In the genomic region with DNA sequence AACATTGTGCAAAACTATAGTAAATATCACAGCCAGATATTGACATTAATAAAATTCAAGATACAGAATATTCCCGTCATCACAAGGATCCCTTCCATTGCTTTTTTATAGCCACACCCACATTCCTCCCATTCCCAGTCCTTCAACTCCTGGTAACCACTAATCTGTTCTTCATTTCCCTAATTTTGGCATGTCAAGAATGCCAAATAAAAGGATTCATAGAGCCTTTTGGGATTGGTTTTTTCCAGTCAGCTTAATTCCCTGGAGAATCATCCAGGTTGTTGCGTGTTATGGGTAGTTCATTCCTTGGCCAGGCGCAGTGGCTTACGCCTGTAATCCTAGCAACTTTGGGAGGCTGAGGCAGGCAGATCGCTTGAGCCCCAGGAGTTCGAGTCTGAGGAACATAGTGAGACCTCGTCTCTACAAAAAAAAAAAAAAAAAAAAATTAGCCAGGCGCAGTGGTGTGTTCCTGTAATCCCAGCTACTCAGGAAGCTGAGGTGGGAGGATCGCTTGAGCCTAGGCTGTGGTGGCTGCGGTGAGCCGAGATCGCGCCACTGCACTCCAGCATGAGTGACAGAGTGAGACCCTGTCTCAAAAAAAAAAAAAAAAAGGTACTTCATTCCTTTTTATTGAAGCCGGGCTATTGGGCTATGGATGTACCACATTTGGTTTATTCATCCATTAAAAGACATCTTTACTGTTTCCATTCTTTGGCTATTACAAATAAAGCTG, we compare ENCODE assay signal across 10 cellular contexts. TPM values are rescaled to one million over a fixed set of nuclear protein-coding genes. Genes with fewer than 3 reads are reported as not detected.
DNase-seq lines count a peak whose midpoint lies in the region; ATAC-seq, FAIRE-seq and TF ChIP-seq lines count a peak whose summit lies in the region.
"Had no signal": no experiment of that assay in that cellular context is flagged by ENCODE, and none has a peak within 500 bp of the region (broad histone marks: within the 10 kb centered on the region; RNA-seq: fewer than 3 reads in every experiment).

No MANE protein-coding gene starts in this region.

- CTCF ChIA-PET in CD8-positive, alpha-beta T cell (lab: Charles Lee), result interaction anchor here (1.0 to 1.1 kb wide), 2 partner anchors 43 to 75 kb away, joined by 3 read pairs; no protein-coding TSS in a partner anchor
- CTCF ChIA-PET in IMR-90 (lab: Yijun Ruan, JAX), result no interaction called here

- peaks cover 13% of the 10 kb centered on the region for H3K36me3 Mint-ChIP-seq in CD8-positive, alpha-beta T cell
- peaks cover 4% of the 10 kb centered on the region for H3K36me3 Mint-ChIP-seq in activated naive CD8-positive, alpha-beta T cell treated with anti-CD3 and anti-CD28 coated beads, Interleukin-2, amount 10 ng/mL, durations not matched to agents 7 days and 5 days
- no peaks in the 10 kb centered on the region for H3K36me3 Mint-ChIP-seq in naive B cell

- H4K20me1 ChIP-seq in IMR-90 (ENCODE audit: insufficient read depth, low read length), result 0 out of 2 replicates have a peak, but pooled peaks cover 4% of the 10 kb centered on the region

- 100% methylated on average over 8 of the region's 14 CpGs; no CpG with 5 or more reads in 1 of the 2 experiments for WGBS in IMR-90 (ENCODE audit: extremely low coverage in 2 of 2, insufficient read length in 1 of 2), 2 experiments
- WGBS in right cardiac atrium, result 81% methylated on average over 14 of the region's 14 CpGs
- WGBS in adrenal gland, 4 donors, result 85 to 88% (median 87%) methylated on average over 14 of the region's 14 CpGs

- DNase-seq in CD8-positive, alpha-beta T cell, result peak in 1 of 7 experiments; percentile 34
- DNase-seq in IMR-90, result no peak
- peak; percentile 44 for DNase-seq in activated naive CD8-positive, alpha-beta T cell treated with anti-CD3 and anti-CD28 coated beads, Interleukin-2, amount 10 ng/mL, durations not matched to agents 7 days and 5 days
- no peak for DNase-seq in naive B cell
- no peak for DNase-seq in right cardiac atrium
- no peak for DNase-seq in SHP77 (lab: John Stamatoyannopoulos, UW)
- DNase-seq in adrenal gland, result no peak
- no peak for DNase-seq in GM12892 (ENCODE audit: insufficient read length)
- DNase-seq: stimulated activated CD8-positive, alpha-beta memory T cell treated with anti-CD3 and anti-CD28 coated beads, Interleukin-4, amount 100 ng/mL, for 48 hours had no signal

- no peak overlapping the region for H3K4ac ChIP-seq in IMR-90 (ENCODE audit: low read depth, low read length)

- no TSS peak for BruUV-seq in IMR-90 (replicated peaks; lab: Mats Ljungman, UMichigan)

- H3K4me3 Mint-ChIP-seq in CD8-positive, alpha-beta T cell, result peak overlapping the region; percentile 15
- H3K4me3 Mint-ChIP-seq in activated naive CD8-positive, alpha-beta T cell treated with anti-CD3 and anti-CD28 coated beads, Interleukin-2, amount 10 ng/mL, durations not matched to agents 7 days and 5 days, result peak overlapping the region; percentile 59
- peak overlapping the region in 5 of 8 donors; percentile 25 to 83 (median 69) for H3K4me3 Mint-ChIP-seq in naive B cell

- dilution Hi-C loops in IMR-90 (cut with HindIII; ENCODE audit: low sequenced_read_pairs, unreplicated experiment), result no loop called here

- peak overlapping the region; percentile 56; the same call in 1 of the 2 replicates for H2AK5ac ChIP-seq in IMR-90 (ENCODE audit: low read depth, low read length)

- H3K27me3 ChIP-seq in CD8-positive, alpha-beta T cell (ENCODE audit: insufficient read depth, low read length), result no peaks in the 10 kb centered on the region
- no peaks in the 10 kb centered on the region for H3K27me3 ChIP-seq in IMR-90 (ENCODE audit: control insufficient read depth, insufficient read depth, low read length)
- no peaks in the 10 kb centered on the region for H3K27me3 ChIP-seq in right cardiac atrium (ENCODE audit: control insufficient read depth, insufficient read depth)
- no peaks in the 10 kb centered on the region for H3K27me3 ChIP-seq in adrenal gland

- no peak overlapping the region for H3K27ac ChIP-seq in CD8-positive, alpha-beta T cell (ENCODE audit: low read depth, low read length)
- H3K27ac ChIP-seq in IMR-90 (ENCODE audit: insufficient read depth, low read length) (no peak overlapping the region), right cardiac atrium (ENCODE audit: low read length) (no peak overlapping the region), adrenal gland (no peak overlapping the region)
- H3K27ac ChIP-seq: prostate gland had no signal

- TF ChIP-seq POLR2A in IMR-90 (IDR thresholded peaks at IDR 0.05; ENCODE audit: low read depth, low read length), result no peak
- TF ChIP-seq POLR2A in adrenal gland (IDR thresholded peaks at IDR 0.05), result no peak
- TF ChIP-seq POLR2A in GM12892 (IDR thresholded peaks at IDR 0.05; ENCODE audit: low read depth, low read length), result no peak

- FAIRE-seq in GM12892 (lab: Jason Lieb, UNC), result no peak

- no peak overlapping the region for H2BK20ac ChIP-seq in IMR-90 (ENCODE audit: low read depth, low read length)

- H3K4me1 Mint-ChIP-seq in CD8-positive, alpha-beta T cell (ENCODE audit: low read depth), result peaks cover 42% of the 10 kb centered on the region
- peaks cover 36% of the 10 kb centered on the region for H3K4me1 Mint-ChIP-seq in activated naive CD8-positive, alpha-beta T cell treated with anti-CD3 and anti-CD28 coated beads, Interleukin-2, amount 10 ng/mL, durations not matched to agents 7 days and 5 days
- peaks cover 12 to 54% (median 47%) of the 10 kb centered on the region in 3 donors for H3K4me1 Mint-ChIP-seq in naive B cell

- H2BK5ac ChIP-seq in IMR-90 (ENCODE audit: low read depth, low read length, poor library complexity, severe bottlenecking), result no peak overlapping the region

- peak overlapping the region; percentile 33; the same call in 1 of the 2 replicates for H3K23ac ChIP-seq in IMR-90 (ENCODE audit: low read depth, low read length)

- H3K18ac ChIP-seq in IMR-90 (ENCODE audit: low read depth, low read length), result no peak overlapping the region

- no peak overlapping the region for H2AFZ ChIP-seq in IMR-90 (replicated peaks; ENCODE audit: low read length, poor library complexity)

- no peak for ATAC-seq in CD8-positive, alpha-beta T cell
- ATAC-seq in IMR-90 (ENCODE audit: low read depth), result no peak
- no peak for ATAC-seq in activated naive CD8-positive, alpha-beta T cell treated with anti-CD3 and anti-CD28 coated beads, Interleukin-2, amount 10 ng/mL, durations not matched to agents 7 days and 5 days (ENCODE audit: low read depth)
- no peak for ATAC-seq in naive B cell (ENCODE audit: low read depth in 2 of 2)
- no peak for ATAC-seq in right cardiac atrium

- H3K36me3 ChIP-seq in CD8-positive, alpha-beta T cell (ENCODE audit: insufficient read depth, low read length), result no peaks in the 10 kb centered on the region
- H3K36me3 ChIP-seq in IMR-90 (ENCODE audit: control insufficient read depth, insufficient read depth, low read length), result no peaks in the 10 kb centered on the region
- H3K36me3 ChIP-seq in adrenal gland (replicated peaks in 1 of 2), result no peaks in the 10 kb centered on the region
- H3K36me3 ChIP-seq: prostate gland had no signal

- no peak overlapping the region for H2BK120ac ChIP-seq in IMR-90 (ENCODE audit: low read depth, low read length)

- TF ChIP-seq RAD21 in IMR-90 (IDR thresholded peaks at IDR 0.05; ENCODE audit: low read length), result no peak

- no peak overlapping the region for H3K56ac ChIP-seq in IMR-90 (ENCODE audit: extremely low read depth, insufficient read depth, low read length)

- TF ChIP-seq CTCF in CD8-positive, alpha-beta T cell (IDR thresholded peaks at IDR 0.05), result no peak
- TF ChIP-seq CTCF in IMR-90 (conservative IDR thresholded peaks at IDR 0.05; ENCODE audit: low read depth, low read length) (no peak), adrenal gland (IDR thresholded peaks at IDR 0.05) (no peak)

- H3K14ac ChIP-seq in IMR-90 (replicated peaks; ENCODE audit: low read depth, low read length), result no peak overlapping the region

- no peaks in the 10 kb centered on the region for H3K9me3 Mint-ChIP-seq in CD8-positive, alpha-beta T cell
- H3K9me3 Mint-ChIP-seq in activated naive CD8-positive, alpha-beta T cell treated with anti-CD3 and anti-CD28 coated beads, Interleukin-2, amount 10 ng/mL, durations not matched to agents 7 days and 5 days, result no peaks in the 10 kb centered on the region
- peaks cover 0 to 2% (median 0%) of the 10 kb centered on the region in 7 donors for H3K9me3 Mint-ChIP-seq in naive B cell

- peaks cover 10 to 35% of the 10 kb centered on the region in 2 experiments; a peak in 3 of 4 replicates for H3K79me1 ChIP-seq in IMR-90 (ENCODE audit: low read depth in 1 of 2, low read length in 2 of 2)

- no peak overlapping the region for H3K4me2 ChIP-seq in IMR-90 (ENCODE audit: low read depth, low read length)

- POLR2A ChIA-PET in CD8-positive, alpha-beta T cell (lab: Charles Lee), result interaction anchor here (0.6 to 1.6 kb wide), 2 partner anchors 29 to 31 kb away, joined by 3 to 4 read pairs; no protein-coding TSS in a partner anchor
- POLR2A ChIA-PET in IMR-90 (lab: Charles Lee; ENCODE audit: unreplicated experiment), result no interaction called here
- POLR2A ChIA-PET in activated naive CD8-positive, alpha-beta T cell treated with anti-CD3 and anti-CD28 coated beads, Interleukin-2, amount 10 ng/mL, durations not matched to agents 7 days and 5 days (lab: Charles Lee), result interaction anchor here (0.7 to 5.4 kb wide), 2 partner anchors 30 to 408 kb away, joined by 3 to 104 read pairs; no protein-coding TSS in a partner anchor

- no peak overlapping the region for H2BK15ac ChIP-seq in IMR-90 (ENCODE audit: low read depth, low read length)

- H3K27ac Mint-ChIP-seq in CD8-positive, alpha-beta T cell, result peak overlapping the region; percentile 57
- peak overlapping the region; percentile 42 for H3K27ac Mint-ChIP-seq in activated naive CD8-positive, alpha-beta T cell treated with anti-CD3 and anti-CD28 coated beads, Interleukin-2, amount 10 ng/mL, durations not matched to agents 7 days and 5 days
- H3K27ac Mint-ChIP-seq in naive B cell, result peak overlapping the region in 3 of 6 donors; percentile 65 to 83 (median 78)

- intact Hi-C loops in CD8-positive, alpha-beta T cell (cut with DNase I, micrococcal nuclease), result no loop called here
- intact Hi-C loops in IMR-90 (cut with micrococcal nuclease), result loop anchor here (5.0 kb wide), 1 partner anchor 238 kb away; the partner anchor contains the start of gene H2AZ2
- intact Hi-C loops in right cardiac atrium (cut with DNase I), result no loop called here
- intact Hi-C loops in adrenal gland (cut with DNase I), result no loop called here

- peaks cover 30% of the 10 kb centered on the region for H3K4me1 ChIP-seq in CD8-positive, alpha-beta T cell (ENCODE audit: insufficient read depth, low read length)
- no peaks in the 10 kb centered on the region for H3K4me1 ChIP-seq in IMR-90 (ENCODE audit: control insufficient read depth, insufficient read depth, low read length)
- H3K4me1 ChIP-seq in right cardiac atrium (ENCODE audit: control insufficient read depth, insufficient read depth, low read length), result no peaks in the 10 kb centered on the region
- peaks cover 7 to 18% of the 10 kb centered on the region in 2 donors for H3K4me1 ChIP-seq in adrenal gland (replicated peaks in 1 of 2)
- H3K4me1 ChIP-seq: prostate gland had no signal

- no peak overlapping the region for H3K9ac ChIP-seq in IMR-90 (ENCODE audit: low read depth, low read length)

- H3K9me1 ChIP-seq in IMR-90 (ENCODE audit: insufficient read depth, low read length), result no peaks in the 10 kb centered on the region; the same call in 1 of the 2 replicates

- no peak overlapping the region for H4K91ac ChIP-seq in IMR-90 (ENCODE audit: insufficient read depth, low read depth, low read length)

- H3K9me3 ChIP-seq in CD8-positive, alpha-beta T cell (ENCODE audit: low read length), result no peaks in the 10 kb centered on the region
- H3K9me3 ChIP-seq in IMR-90 (ENCODE audit: control insufficient read depth, insufficient read depth, low read length) (no peaks in the 10 kb centered on the region), right cardiac atrium (ENCODE audit: control insufficient read depth, low read length) (no peaks in the 10 kb centered on the region), adrenal gland (replicated peaks in 1 of 3) (no peaks in the 10 kb centered on the region)
- H3K9me3 ChIP-seq: prostate gland had no signal

- in situ Hi-C loops in IMR-90 (cut with MboI; ENCODE audit: low sequenced_read_pairs), result no loop called here

- H3K4me3 ChIP-seq in CD8-positive, alpha-beta T cell (ENCODE audit: low read depth, low read length), result no peak overlapping the region
- H3K4me3 ChIP-seq in IMR-90 (ENCODE audit: insufficient read depth, low read depth, low read length) (no peak overlapping the region), right cardiac atrium (ENCODE audit: low read length) (no peak overlapping the region), adrenal gland (no peak overlapping the region)
- H3K4me3 ChIP-seq: prostate gland had no signal

- no peaks in the 10 kb centered on the region for H3K27me3 Mint-ChIP-seq in CD8-positive, alpha-beta T cell (ENCODE audit: low read depth)
- peaks cover 6% of the 10 kb centered on the region for H3K27me3 Mint-ChIP-seq in activated naive CD8-positive, alpha-beta T cell treated with anti-CD3 and anti-CD28 coated beads, Interleukin-2, amount 10 ng/mL, durations not matched to agents 7 days and 5 days
- peaks cover 0 to 2% (median 0%) of the 10 kb centered on the region in 3 donors for H3K27me3 Mint-ChIP-seq in naive B cell

- H4K8ac ChIP-seq in IMR-90 (ENCODE audit: low read depth in 2 of 2, low read length in 2 of 2), result no peak overlapping the region

- H2AK9ac ChIP-seq in IMR-90 (replicated peaks; ENCODE audit: low read depth, low read length, poor library complexity), result no peak overlapping the region

- H4K5ac ChIP-seq in IMR-90 (ENCODE audit: low read depth, low read length), result no peak overlapping the region

RNA-seq across cellular contexts. Expression of gene OGDH, which starts 2.7 kb away (rescaled TPM):
- total RNA-seq in CD8-positive, alpha-beta T cell, result 10 to 100 TPM; 36.8 to 39.6 TPM
- 52.8 and 56.5 TPM in 2 replicates for total RNA-seq in IMR-90 (2012; rRNA removed)
- polyA plus RNA-seq in IMR-90 (2012; rRNA removed), result 47.4 and 47.5 TPM in 2 replicates
- 34.5 and 44.6 TPM in 2 replicates for polyA plus RNA-seq in IMR-90 (2012; cell fraction: cytosol; rRNA removed)
- 38.0 and 54.5 TPM in 2 replicates for polyA plus RNA-seq in IMR-90 (2012; cell fraction: nucleus; rRNA removed; ENCODE audit: low replicate concordance)
- total RNA-seq in activated naive CD8-positive, alpha-beta T cell treated with anti-CD3 and anti-CD28 coated beads, Interleukin-2, amount 10 ng/mL, durations not matched to agents 7 days and 5 days, result 100 to 1,000 TPM in 1 of 2 experiments, 10 to 100 TPM in 1; 99.6 to 103 TPM
- polyA plus RNA-seq in naive B cell (ENCODE audit: low read depth in 6 of 6), result 10 to 100 TPM in 5 of 6 donors, 1 to 10 TPM in 1; 9.5 to 21.6 (median 20.1) TPM
- total RNA-seq in right cardiac atrium, result 100 to 1,000 TPM; 347 to 406 (median 380) TPM
- polyA plus RNA-seq in right cardiac atrium, result 168 TPM
- total RNA-seq in adrenal gland, result 100 to 1,000 TPM; 128 to 284 (median 151) TPM
- 100 to 1,000 TPM in 1 of 3 donors, 10 to 100 TPM in 2; 46.0 to 148 (median 59.8) TPM for polyA plus RNA-seq in adrenal gland
- 37.3 TPM for polyA plus RNA-seq in GM12892 (2012; ENCODE audit: missing spikeins)

RNA-seq across cellular contexts. Expression of gene TMED4, which starts 27.1 kb away (rescaled TPM):
- total RNA-seq in CD8-positive, alpha-beta T cell, result 100 to 1,000 TPM; 115 to 120 TPM
- total RNA-seq in IMR-90 (2012; rRNA removed), result 68.0 and 92.7 TPM in 2 replicates
- polyA plus RNA-seq in IMR-90 (2012; rRNA removed), result 57.3 and 58.6 TPM in 2 replicates
- 44.5 and 118 TPM in 2 replicates for polyA plus RNA-seq in IMR-90 (2012; cell fraction: cytosol; rRNA removed)
- polyA plus RNA-seq in IMR-90 (2012; cell fraction: nucleus; rRNA removed; ENCODE audit: low replicate concordance), result 104 and 122 TPM in 2 replicates
- total RNA-seq in activated naive CD8-positive, alpha-beta T cell treated with anti-CD3 and anti-CD28 coated beads, Interleukin-2, amount 10 ng/mL, durations not matched to agents 7 days and 5 days, result 10 to 100 TPM; 91.4 to 94.3 TPM
- polyA plus RNA-seq in naive B cell (ENCODE audit: low read depth in 6 of 6), result 10 to 100 TPM; 54.8 to 82.0 (median 67.3) TPM
- total RNA-seq in right cardiac atrium, result 10 to 100 TPM; 63.2 to 75.2 (median 66.6) TPM
- polyA plus RNA-seq in right cardiac atrium, result 63.9 TPM
- total RNA-seq in adrenal gland, result 100 to 1,000 TPM in 6 of 8 donors, 10 to 100 TPM in 2; 87.5 to 189 (median 127) TPM
- polyA plus RNA-seq in adrenal gland, result 10 to 100 TPM; 45.2 to 64.9 (median 46.7) TPM
- polyA plus RNA-seq in GM12892 (2012; ENCODE audit: missing spikeins), result 40.7 TPM

RNA-seq across cellular contexts. Expression of gene DDX56, which starts 35.4 kb away (rescaled TPM):
- total RNA-seq in CD8-positive, alpha-beta T cell, result 100 to 1,000 TPM; 140 to 141 TPM
- total RNA-seq in IMR-90 (2012; rRNA removed), result 56.9 and 67.7 TPM in 2 replicates
- polyA plus RNA-seq in IMR-90 (2012; rRNA removed), result 58.2 and 59.4 TPM in 2 replicates
- polyA plus RNA-seq in IMR-90 (2012; cell fraction: cytosol; rRNA removed), result 30.4 and 32.4 TPM in 2 replicates
- 167 and 209 TPM in 2 replicates for polyA plus RNA-seq in IMR-90 (2012; cell fraction: nucleus; rRNA removed; ENCODE audit: low replicate concordance)
- total RNA-seq in activated naive CD8-positive, alpha-beta T cell treated with anti-CD3 and anti-CD28 coated beads, Interleukin-2, amount 10 ng/mL, durations not matched to agents 7 days and 5 days, result 100 to 1,000 TPM in 1 of 2 experiments, 10 to 100 TPM in 1; 94.1 to 102 TPM
- polyA plus RNA-seq in naive B cell (ENCODE audit: low read depth in 6 of 6), result 10 to 100 TPM; 26.9 to 50.8 (median 34.4) TPM
- 10 to 100 TPM; 23.4 to 35.5 (median 28.2) TPM for total RNA-seq in right cardiac atrium
- polyA plus RNA-seq in right cardiac atrium, result 24.1 TPM
- 10 to 100 TPM; 35.9 to 90.0 (median 54.7) TPM for total RNA-seq in adrenal gland
- polyA plus RNA-seq in adrenal gland, result 100 to 1,000 TPM in 2 of 3 donors, 10 to 100 TPM in 1; 71.4 to 543 (median 232) TPM
- polyA plus RNA-seq in GM12892 (2012; ENCODE audit: missing spikeins), result 57.8 TPM

Comparison
In these comparisons a context has a peak if more than half of its experiments do, and no peak if none do; other contexts are left out.
1. H3K4me3 Mint-ChIP-seq: peak in every context shown above with its lines; median percentile 69 in naive B cell; 59 in activated naive CD8-positive, alpha-beta T cell treated with anti-CD3 and anti-CD28 coated beads, Interleukin-2, amount 10 ng/mL, durations not matched to agents 7 days and 5 days; 15 in CD8-positive, alpha-beta T cell.